In the genomic region with DNA sequence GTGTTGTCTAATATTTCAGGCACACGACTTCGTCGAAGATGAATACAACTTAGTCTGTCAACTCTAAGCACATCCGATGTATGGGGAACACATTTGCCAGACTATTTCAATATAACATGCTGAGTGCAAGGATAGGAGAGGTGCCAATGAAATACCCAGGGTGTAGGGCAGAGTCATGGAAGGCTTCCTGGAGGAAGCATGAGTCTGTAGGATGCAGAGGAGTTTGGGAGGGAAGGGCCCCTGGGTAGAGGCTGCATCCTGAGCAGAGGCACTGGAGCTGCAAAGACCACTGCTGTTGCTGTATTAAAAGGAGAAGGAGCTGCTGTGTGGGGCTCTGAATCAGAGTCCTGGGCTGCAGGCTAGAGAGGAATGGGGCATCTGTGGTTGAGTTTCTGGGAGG, we compare ENCODE assay signal across 24 cellular contexts.
"Had no signal": no experiment of that assay in that cellular context is flagged by ENCODE, and none has a peak within 500 bp of the region (broad histone marks: within the 10 kb centered on the region; RNA-seq: fewer than 3 reads in every experiment).

No MANE protein-coding gene starts in this region.

- H3K36me3 ChIP-seq: colonic mucosa, gastrocnemius medialis, spleen, tibial nerve had no signal

- H3K4me1 ChIP-seq: colonic mucosa, spleen had no signal

- H3K36me3 Mint-ChIP-seq: activated CD4-positive, alpha-beta memory T cell treated with anti-CD3 and anti-CD28 coated beads for 36 hours; naive B cell had no signal

- DNase-seq: activated CD4-positive, alpha-beta memory T cell treated with anti-CD3 and anti-CD28 coated beads for 36 hours; activated CD4-positive, alpha-beta T cell treated with anti-CD3 and anti-CD28 coated beads, Interleukin-2, amount 10 ng/mL, durations not matched to agents 24 days and 14 days; activated CD4-positive, CD25-positive, alpha-beta regulatory T cell treated with anti-CD3 and anti-CD28 coated beads, Interleukin-2, amount 50 U/mL, for 72 hours; activated CD8-positive, alpha-beta memory T cell treated with anti-CD3 and anti-CD28 coated beads, Interleukin-2, amount 50 U/mL, for 4 hours; activated gamma-delta T cell; activated naive CD4-positive, alpha-beta T cell treated with anti-CD3 and anti-CD28 coated beads, Interleukin-2, amount 50 U/mL, for 16 hours; activated T-cell treated with anti-CD3 and anti-CD28 coated beads, Interleukin-2, amount 50 U/mL, for 1 hour; amniotic stem cell; brain microvascular endothelial cell; colonic mucosa; effector memory CD4-positive, alpha-beta T cell; gastrocnemius medialis; left cardiac atrium; left ventricle myocardium superior; naive B cell; pancreas; right cardiac atrium; stimulated activated naive CD4-positive, alpha-beta T cell; T1000 had no signal

- FAIRE-seq: astrocyte, keratinocyte, pancreas had no signal

- H3K27me3 ChIP-seq: brain microvascular endothelial cell, colonic mucosa, gastrocnemius medialis, pancreas, tibial nerve had no signal

- H3K4me3 Mint-ChIP-seq: activated CD4-positive, alpha-beta memory T cell treated with anti-CD3 and anti-CD28 coated beads for 36 hours; activated CD4-positive, alpha-beta T cell treated with anti-CD3 and anti-CD28 coated beads, Interleukin-2, amount 10 ng/mL, durations not matched to agents 24 days and 14 days; naive B cell; T-helper 1 cell treated with Interleukin-12 subunit alpha and Interleukin-12 subunit beta and Interleukin-4 antibody, amounts not matched to agents 30 μg/mL and 1 μg/mL, for 36 hours had no signal

- ATAC-seq: gastrocnemius medialis, left cardiac atrium, left ventricle myocardium superior, pancreas, right cardiac atrium had no signal

- H3K4me1 Mint-ChIP-seq: activated CD4-positive, alpha-beta T cell treated with anti-CD3 and anti-CD28 coated beads, Interleukin-2, amount 10 ng/mL, durations not matched to agents 24 days and 14 days; naive B cell had no signal

- H3K9me3 ChIP-seq: colonic mucosa, gastrocnemius medialis, pancreas, spleen, tibial nerve had no signal

- H3K4me3 ChIP-seq: colonic mucosa, gastrocnemius medialis, pancreas, spleen, tibial nerve had no signal

- H3K9me3 Mint-ChIP-seq: activated CD4-positive, alpha-beta memory T cell treated with anti-CD3 and anti-CD28 coated beads for 36 hours; activated CD4-positive, alpha-beta T cell treated with anti-CD3 and anti-CD28 coated beads, Interleukin-2, amount 10 ng/mL, durations not matched to agents 24 days and 14 days; T-helper 1 cell treated with Interleukin-12 subunit alpha and Interleukin-12 subunit beta and Interleukin-4 antibody, amounts not matched to agents 30 μg/mL and 1 μg/mL, for 36 hours had no signal

- H3K27ac Mint-ChIP-seq: activated CD4-positive, alpha-beta memory T cell treated with anti-CD3 and anti-CD28 coated beads for 36 hours; activated CD4-positive, alpha-beta T cell treated with anti-CD3 and anti-CD28 coated beads, Interleukin-2, amount 10 ng/mL, durations not matched to agents 24 days and 14 days; T-helper 1 cell treated with Interleukin-12 subunit alpha and Interleukin-12 subunit beta and Interleukin-4 antibody, amounts not matched to agents 30 μg/mL and 1 μg/mL, for 36 hours had no signal

- H3K27ac ChIP-seq: brain microvascular endothelial cell, colonic mucosa, gastrocnemius medialis, pancreas, spleen had no signal
